In genomic region chr7:34277016-34277800, GRCh38 we compare ENCODE assay signal across 1 cellular context.
TF ChIP-seq lines count a peak whose summit lies in the region.

No MANE protein-coding gene starts in this region.

TF ChIP-seq in HepG2, 621 proteins besides CTCF, POLR2A, EP300 and RAD21 (continued from another document):
- TF ChIP-seq, protein P1, sequence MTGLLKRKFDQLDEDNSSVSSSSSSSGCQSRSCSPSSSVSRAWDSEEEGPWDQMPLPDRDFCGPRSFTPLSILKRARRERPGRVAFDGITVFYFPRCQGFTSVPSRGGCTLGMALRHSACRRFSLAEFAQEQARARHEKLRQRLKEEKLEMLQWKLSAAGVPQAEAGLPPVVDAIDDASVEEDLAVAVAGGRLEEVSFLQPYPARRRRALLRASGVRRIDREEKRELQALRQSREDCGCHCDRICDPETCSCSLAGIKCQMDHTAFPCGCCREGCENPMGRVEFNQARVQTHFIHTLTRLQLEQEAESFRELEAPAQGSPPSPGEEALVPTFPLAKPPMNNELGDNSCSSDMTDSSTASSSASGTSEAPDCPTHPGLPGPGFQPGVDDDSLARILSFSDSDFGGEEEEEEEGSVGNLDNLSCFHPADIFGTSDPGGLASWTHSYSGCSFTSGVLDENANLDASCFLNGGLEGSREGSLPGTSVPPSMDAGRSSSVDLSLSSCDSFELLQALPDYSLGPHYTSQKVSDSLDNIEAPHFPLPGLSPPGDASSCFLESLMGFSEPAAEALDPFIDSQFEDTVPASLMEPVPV (CRISPR knock-in tag; IDR thresholded peaks at IDR 0.05): no peak
- no peak for TF ChIP-seq CSRNP2 (CRISPR knock-in tag; conservative IDR thresholded peaks at IDR 0.05; ENCODE audit: low read depth)
- no peak for TF ChIP-seq ZNF383 (CRISPR knock-in tag; IDR thresholded peaks at IDR 0.05; ENCODE audit: borderline replicate concordance)
- no peak for TF ChIP-seq HNF4G (IDR thresholded peaks at IDR 0.05; ENCODE audit: borderline replicate concordance, low read depth, low read length)
- no peak for TF ChIP-seq HNF4G (CRISPR knock-in tag; IDR thresholded peaks at IDR 0.05; ENCODE audit: borderline replicate concordance, low read depth)
